17 cellular contexts compared by ENCODE assay signal in the genomic region with DNA sequence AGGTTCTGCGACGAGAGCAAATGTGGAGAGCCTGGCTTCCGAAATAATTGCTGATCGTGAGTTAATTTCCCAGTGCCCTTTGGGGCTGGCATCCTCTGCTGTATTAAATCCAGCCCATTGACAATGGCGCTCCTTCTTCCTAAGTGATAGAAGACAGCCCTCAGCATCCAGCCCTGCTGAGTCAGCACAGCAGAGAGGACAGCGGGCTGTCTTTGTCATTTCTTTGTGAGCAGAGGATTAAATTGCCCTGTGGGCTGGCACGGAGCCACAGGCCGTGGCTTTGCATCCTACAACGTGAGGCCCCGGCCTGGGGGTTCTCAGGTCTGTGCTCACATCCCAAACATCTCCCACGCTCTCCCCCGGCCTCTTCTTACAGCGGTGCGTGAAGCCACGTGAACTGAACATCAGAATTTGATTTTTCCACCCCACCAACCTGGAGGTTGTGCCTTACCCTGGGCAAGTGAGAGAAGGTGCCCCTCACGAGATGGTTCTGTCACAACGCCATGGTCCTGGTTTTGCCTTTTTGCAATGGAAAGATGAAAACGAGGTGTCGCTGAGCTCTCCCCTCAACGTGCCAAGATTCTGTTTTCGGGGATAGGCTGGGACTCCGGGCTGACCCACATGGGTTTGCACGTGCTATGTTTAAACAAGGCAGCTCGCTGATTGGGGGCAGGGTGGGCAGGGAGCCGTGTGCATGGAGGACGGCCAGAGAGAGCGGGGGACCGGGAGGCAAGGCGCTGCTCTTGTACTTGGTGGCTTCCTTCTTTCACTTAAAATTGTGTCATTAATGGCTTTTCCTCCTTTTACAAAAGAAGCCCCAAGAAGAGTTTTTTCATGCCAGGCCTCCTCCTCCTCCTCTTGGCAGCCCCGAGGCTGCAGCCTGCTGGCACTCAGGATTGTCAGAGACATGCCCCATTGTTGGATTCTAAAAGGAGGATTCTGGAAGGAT. TPM values are rescaled to one million over a fixed set of nuclear protein-coding genes. Genes with fewer than 3 reads are reported as not detected.
DNase-seq lines count a peak whose midpoint lies in the region; ATAC-seq, FAIRE-seq and TF ChIP-seq lines count a peak whose summit lies in the region.
"Had no signal": no experiment of that assay in that cellular context is flagged by ENCODE, and none has a peak within 500 bp of the region (broad histone marks: within the 10 kb centered on the region; RNA-seq: fewer than 3 reads in every experiment).

No MANE protein-coding gene starts in this region.

- H3K9me3 ChIP-seq in HepG2 (ENCODE audit: low read length), result peaks cover 7% of the 10 kb centered on the region; the same call in 1 of the 2 replicates
- H3K9me3 ChIP-seq in right lobe of liver, result no peaks in the 10 kb centered on the region
- H3K9me3 ChIP-seq in aorta (ENCODE audit: control insufficient read depth, low read length), result no peaks in the 10 kb centered on the region
- no peaks in the 10 kb centered on the region for H3K9me3 ChIP-seq in gastrocnemius medialis
- H3K9me3 ChIP-seq: SJSA1, transverse colon had no signal

- TF ChIP-seq POLR2A in HepG2 (IDR thresholded peaks at IDR 0.05; ENCODE audit: insufficient read depth in 1 of 2, low read depth in 2 of 2, low read length in 2 of 2), result no peak
- no peak for TF ChIP-seq POLR2A in right lobe of liver (IDR thresholded peaks at IDR 0.05)
- TF ChIP-seq POLR2A in gastrocnemius medialis (IDR thresholded peaks at IDR 0.05), result no peak

- H3K4me1 ChIP-seq in HepG2 (ENCODE audit: insufficient read depth, low read length), result no peaks in the 10 kb centered on the region
- no peaks in the 10 kb centered on the region for H3K4me1 ChIP-seq in right lobe of liver
- H3K4me1 ChIP-seq in aorta (ENCODE audit: control insufficient read depth in 1 of 2, insufficient read depth in 2 of 2, low read length in 2 of 2), result no peaks in the 10 kb centered on the region
- no peaks in the 10 kb centered on the region for H3K4me1 ChIP-seq in gastrocnemius medialis
- H3K4me1 ChIP-seq: SJSA1, transverse colon had no signal

- POLR2A ChIA-PET in HepG2 (lab: Yijun Ruan, JAX), result no interaction called here

- no peak overlapping the region for H3K27ac Mint-ChIP-seq in activated T-cell treated with anti-CD3 and anti-CD28 coated beads, Interleukin-2, amount 50 U/mL, for 72 hours
- H3K27ac Mint-ChIP-seq: memory B cell had no signal

- no TSS peak for BruUV-seq in HepG2 (replicated peaks; lab: Mats Ljungman, UMichigan)

- no peak overlapping the region for H3K4me3 Mint-ChIP-seq in activated T-cell treated with anti-CD3 and anti-CD28 coated beads, Interleukin-2, amount 50 U/mL, for 72 hours
- H3K4me3 Mint-ChIP-seq: memory B cell had no signal

- H3K36me3 ChIP-seq in HepG2 (replicated peaks in 1 of 2; ENCODE audit: control insufficient read depth in 1 of 2, insufficient read depth in 2 of 2, low read length in 2 of 2), result no peaks in the 10 kb centered on the region
- H3K36me3 ChIP-seq in right lobe of liver, result no peaks in the 10 kb centered on the region
- no peaks in the 10 kb centered on the region for H3K36me3 ChIP-seq in aorta (ENCODE audit: control insufficient read depth in 1 of 2, insufficient read depth in 2 of 2, low read length in 1 of 2)
- H3K36me3 ChIP-seq in gastrocnemius medialis, result no peaks in the 10 kb centered on the region
- H3K36me3 ChIP-seq: cardiac muscle cell, SJSA1, transverse colon had no signal

- TF ChIP-seq RAD21 in HepG2 (CRISPR knock-in tag; IDR thresholded peaks at IDR 0.05), result no peak

- DNase-seq in HepG2 (ENCODE audit: low spot score) (no peak), right lobe of liver (no peak), astrocyte of the spinal cord (ENCODE audit: low read depth, low spot score) (peak; percentile 26), left kidney (ENCODE audit: low read depth, low spot score) (peak; percentile 77), aorta (no peak), gastrocnemius medialis (no peak)
- DNase-seq in activated T-cell treated with anti-CD3 and anti-CD28 coated beads, Interleukin-2, amount 50 U/mL, for 72 hours, result no peak
- no peak for DNase-seq in activated CD4-positive, alpha-beta T cell treated with anti-CD3 and anti-CD28 coated beads, Interleukin-2, amount 50 U/mL, for 4 hours
- DNase-seq: activated gamma-delta T cell treated with Interleukin-2 at 50 U/mL for 16 hours, NCI-H1436 treated with DMSO at 0.1 percent for 48 hours, transverse colon had no signal

- no peaks in the 10 kb centered on the region for H3K79me2 ChIP-seq in HepG2 (ENCODE audit: insufficient read depth, low read length)

- H3K9me3 Mint-ChIP-seq in activated T-cell treated with anti-CD3 and anti-CD28 coated beads, Interleukin-2, amount 50 U/mL, for 72 hours, result peaks cover 0 to 9% of the 10 kb centered on the region in 2 donors

- in situ Hi-C loops in HepG2 (cut with HindIII; ENCODE audit: extremely low pct_ligation_motif_present, low pct_unique_long_range_greater_than_20kb), result no loop called here
- in situ Hi-C loops in astrocyte of the spinal cord (cut with HindIII; ENCODE audit: low sequenced_read_pairs), result no loop called here
- in situ Hi-C loops in gastrocnemius medialis (cut with MboI; ENCODE audit: low sequenced_read_pairs in 4 of 4), result no loop called here

- H2AFZ ChIP-seq in HepG2 (ENCODE audit: low read length), result no peak overlapping the region

- no peaks in the 10 kb centered on the region for H3K4me1 Mint-ChIP-seq in activated T-cell treated with anti-CD3 and anti-CD28 coated beads, Interleukin-2, amount 50 U/mL, for 72 hours (ENCODE audit: low read depth)
- H3K4me1 Mint-ChIP-seq: memory B cell had no signal

- CTCF ChIA-PET in HepG2 (lab: Yijun Ruan, JAX; ENCODE audit: low intra/inter-chr PET ratio, low total read pairs), result no interaction called here

- no peak for FAIRE-seq in HepG2 (lab: Jason Lieb, UNC)
- FAIRE-seq: D721Med, TTC549 had no signal

- H3K27ac ChIP-seq in HepG2 (ENCODE audit: extremely low read length, insufficient read depth, low read length) (no peak overlapping the region), right lobe of liver (no peak overlapping the region), aorta (ENCODE audit: low read depth in 1 of 2, low read length in 2 of 2) (no peak overlapping the region), gastrocnemius medialis (no peak overlapping the region)
- H3K27ac ChIP-seq: cardiac muscle cell, SJSA1, transverse colon had no signal

- no peak for ATAC-seq in HepG2
- no peak for ATAC-seq in right lobe of liver
- ATAC-seq in aorta (ENCODE audit: low FRiP score), result peak; percentile 33
- no peak for ATAC-seq in activated T-cell treated with anti-CD3 and anti-CD28 coated beads, Interleukin-2, amount 50 U/mL, for 72 hours (replicated peaks in 1 of 2)
- ATAC-seq in gastrocnemius medialis, result no peak

- peaks cover 0 to 7% of the 10 kb centered on the region in 2 donors for H3K36me3 Mint-ChIP-seq in activated T-cell treated with anti-CD3 and anti-CD28 coated beads, Interleukin-2, amount 50 U/mL, for 72 hours (ENCODE audit: insufficient read depth in 2 of 2)

- WGBS in HepG2 (ENCODE audit: low lambda C conversion rate), result 42% methylated on average over 30 of the region's 30 CpGs
- 62% methylated on average over 21 of the region's 30 CpGs for WGBS in right lobe of liver (ENCODE audit: insufficient coverage, low coverage, low lambda C conversion rate, missing lambda C conversion rate)
- 44 to 50% methylated on average over 30 of the region's 30 CpGs for WGBS in aorta, 2 donors

- H3K9ac ChIP-seq in HepG2 (ENCODE audit: insufficient read depth, low read depth, low read length), result no peak overlapping the region

- TF ChIP-seq EP300 in HepG2 (IDR thresholded peaks at IDR 0.05; ENCODE audit: low read depth in 2 of 2, low read length in 2 of 2) (no peak), HepG2 (CRISPR knock-in tag; IDR thresholded peaks at IDR 0.05; ENCODE audit: borderline replicate concordance) (no peak)

- H4K20me1 ChIP-seq in HepG2 (ENCODE audit: insufficient read depth, low read length), result no peaks in the 10 kb centered on the region

- no peak for TF ChIP-seq CTCF in HepG2 (CRISPR knock-in tag; IDR thresholded peaks at IDR 0.05)
- TF ChIP-seq CTCF in right lobe of liver (IDR thresholded peaks at IDR 0.05), result no peak
- TF ChIP-seq CTCF in astrocyte of the spinal cord (IDR thresholded peaks at IDR 0.05; ENCODE audit: low read depth, low read length), result no peak
- TF ChIP-seq CTCF in gastrocnemius medialis (IDR thresholded peaks at IDR 0.05 in 4 of 5, conservative IDR thresholded peaks at IDR 0.05 in 1 of 5), result no peak

- intact Hi-C loops in HepG2 (cut with micrococcal nuclease; ENCODE audit: unreplicated experiment) (no loop called here), right lobe of liver (cut with DNase I) (no loop called here), aorta (cut with DNase I) (no loop called here), gastrocnemius medialis (cut with DNase I; ENCODE audit: low total_unique reads) (no loop called here)

- no peak overlapping the region for H3K4me3 ChIP-seq in HepG2 (replicated peaks in 1 of 3; ENCODE audit: insufficient read depth in 1 of 3, low read depth in 2 of 3, low read length in 3 of 3)
- H3K4me3 ChIP-seq in right lobe of liver, result no peak overlapping the region
- no peak overlapping the region for H3K4me3 ChIP-seq in astrocyte of the spinal cord (ENCODE audit: low read depth, low read length)
- H3K4me3 ChIP-seq in aorta (ENCODE audit: low read length in 2 of 2), result no peak overlapping the region
- H3K4me3 ChIP-seq in gastrocnemius medialis, result no peak overlapping the region
- H3K4me3 ChIP-seq: cardiac muscle cell, SJSA1, transverse colon had no signal

- H3K27me3 Mint-ChIP-seq in activated T-cell treated with anti-CD3 and anti-CD28 coated beads, Interleukin-2, amount 50 U/mL, for 72 hours (ENCODE audit: low read depth), result no peaks in the 10 kb centered on the region

- H3K4me2 ChIP-seq in HepG2 (ENCODE audit: low read depth, low read length), result no peak overlapping the region

- peaks cover 6 to 21% of the 10 kb centered on the region in 2 experiments; a peak in 3 of 5 replicates for H3K27me3 ChIP-seq in HepG2 (ENCODE audit: control insufficient read depth in 1 of 2, insufficient read depth in 2 of 2, low read length in 2 of 2)
- no peaks in the 10 kb centered on the region for H3K27me3 ChIP-seq in right lobe of liver
- H3K27me3 ChIP-seq in aorta (ENCODE audit: control insufficient read depth in 1 of 2, insufficient read depth in 2 of 2, low read length in 1 of 2), result no peaks in the 10 kb centered on the region
- H3K27me3 ChIP-seq in gastrocnemius medialis, result no peaks in the 10 kb centered on the region
- H3K27me3 ChIP-seq: cardiac muscle cell, transverse colon had no signal

RNA-seq across cellular contexts. Expression of a gene that starts 19.5 kb away (rescaled TPM):
- total RNA-seq in HepG2 (2016; rRNA removed; fragmentation: Illumina TruSeq; extraction: Trizol) (not detected in 2 replicates), right lobe of liver (under 1 TPM in 3 of 6 experiments, not detected in 3; 0.02 to 0.14 (median 0.09) TPM), aorta (under 1 TPM; 0.06 to 0.10 TPM), gastrocnemius medialis (1 to 10 TPM in 2 of 4 donors, under 1 TPM in 2; 0.38 to 1.2 (median 0.86) TPM)
- total RNA-seq in HepG2 (2016; cell fraction: cytosol; rRNA removed; fragmentation: Illumina TruSeq; extraction: Trizol; ENCODE audit: low read depth), result not detected in 2 replicates
- total RNA-seq in HepG2 (2016; cell fraction: insoluble cytoplasmic fraction; rRNA removed; fragmentation: Illumina TruSeq; extraction: Trizol), result not detected in 2 replicates
- not detected in 2 replicates for total RNA-seq in HepG2 (2016; cell fraction: membrane; rRNA removed; fragmentation: Illumina TruSeq; extraction: Trizol)
- total RNA-seq in HepG2 (2016; cell fraction: nucleus; rRNA removed; fragmentation: Illumina TruSeq; extraction: Trizol), result not detected in 2 replicates
- polyA plus RNA-seq in HepG2 (2011; rRNA removed) (not detected in 2 replicates), aorta (not detected)
- polyA plus RNA-seq in HepG2 (2011; cell fraction: cytosol; rRNA removed), result not detected in 2 replicates
- polyA plus RNA-seq in HepG2 (2011; cell fraction: nucleus; rRNA removed), result not detected in 2 replicates
- polyA plus RNA-seq in HepG2 (2012), result 0.56 and 0.76 TPM in 2 replicates
- not detected in 2 replicates for polyA plus RNA-seq in HepG2 (2016; cell fraction: cytosol; fragmentation: Illumina TruSeq; extraction: Trizol; ENCODE audit: low read depth)
- not detected in 2 replicates for polyA plus RNA-seq in HepG2 (2016; cell fraction: insoluble cytoplasmic fraction; fragmentation: Illumina TruSeq; extraction: Trizol; ENCODE audit: low read depth)
- polyA plus RNA-seq in HepG2 (2016; cell fraction: membrane; fragmentation: Illumina TruSeq; extraction: Trizol; ENCODE audit: low read depth), result not detected in 2 replicates
- polyA plus RNA-seq in HepG2 (2016; cell fraction: nucleus; fragmentation: Illumina TruSeq; extraction: Trizol; ENCODE audit: insufficient read depth, low read depth), result not detected in 2 replicates
- not detected in 2 replicates for polyA minus RNA-seq in HepG2 (2011; rRNA and poly(A)+ RNA removed; ENCODE audit: low replicate concordance)
- polyA minus RNA-seq in HepG2 (2011; cell fraction: cytosol; rRNA and poly(A)+ RNA removed), result not detected in 2 replicates
- not detected in 2 replicates for polyA minus RNA-seq in HepG2 (2011; cell fraction: nucleus; rRNA and poly(A)+ RNA removed)
- under 1 TPM; 0.17 to 0.35 TPM for total RNA-seq in activated T-cell treated with anti-CD3 and anti-CD28 coated beads, Interleukin-2, amount 50 U/mL, for 72 hours
- total RNA-seq: activated CD8-positive, alpha-beta memory T cell treated with anti-CD3 and anti-CD28 coated beads for 36 hours; transverse colon had no signal

Comparison
In these comparisons a context has a peak if more than half of its experiments do, and no peak if none do; other contexts are left out.
1. DNase-seq: peak in astrocyte of the spinal cord (single experiment) and left kidney (single experiment); none in HepG2 (single experiment), right lobe of liver (0 of 3), aorta (0 of 2), activated T-cell treated with anti-CD3 and anti-CD28 coated beads, Interleukin-2, amount 50 U/mL, for 72 hours (0 of 2), gastrocnemius medialis (0 of 2) and activated CD4-positive, alpha-beta T cell treated with anti-CD3 and anti-CD28 coated beads, Interleukin-2, amount 50 U/mL, for 4 hours (0 of 2).